In genomic region chr3:196179380-196180308, GRCh38 we compare ENCODE assay signal across 9 cellular contexts. TPM values are rescaled to one million over a fixed set of nuclear protein-coding genes. Genes with fewer than 3 reads are reported as not detected.
A peak's percentile ranks its signal among the peaks of the same experiment; 100 is the strongest.
DNase-seq lines count a peak whose midpoint lies in the region; ATAC-seq and TF ChIP-seq lines count a peak whose summit lies in the region.
"Had no signal": no experiment of that assay in that cellular context is flagged by ENCODE, and none has a peak within 500 bp of the region (broad histone marks: within the 10 kb centered on the region; RNA-seq: fewer than 3 reads in every experiment).

No MANE protein-coding gene starts in this region.

- H3K4me3 ChIP-seq in heart right ventricle = peak overlapping the region in 1 of 10 donors; percentile 28
- no peak overlapping the region for H3K4me3 ChIP-seq in left ventricle myocardium inferior
- H3K4me3 ChIP-seq in foreskin fibroblast (ENCODE audit: low read depth in 1 of 2, low read length in 2 of 2) = no peak overlapping the region
- H3K4me3 ChIP-seq in skin epidermis = peak overlapping the region in 3 of 7 experiments; percentile 3 to 19 (median 7)

- intact Hi-C loops in heart right ventricle (cut with DNase I) (no loop called here), left ventricle myocardium inferior (cut with micrococcal nuclease) (no loop called here)

- ATAC-seq in heart right ventricle = peak; percentile 16 to 83 (median 48)
- peak; percentile 58 for ATAC-seq in HG03103 (IDR thresholded peaks at IDR 0.05; ENCODE audit: low read depth, unreplicated experiment)

- TF ChIP-seq CTCF in heart right ventricle (IDR thresholded peaks at IDR 0.05) = no peak
- no peak for TF ChIP-seq CTCF in left ventricle myocardium inferior (IDR thresholded peaks at IDR 0.05; ENCODE audit: borderline replicate concordance)
- no peak for TF ChIP-seq CTCF in foreskin fibroblast (IDR thresholded peaks at IDR 0.05; ENCODE audit: low read depth, low read length)

- H3K27me3 ChIP-seq in heart right ventricle = no peaks in the 10 kb centered on the region
- H3K27me3 ChIP-seq in left ventricle myocardium inferior (ENCODE audit: low read depth) = peaks cover 9% of the 10 kb centered on the region

- H3K36me3 ChIP-seq in heart right ventricle = no peaks in the 10 kb centered on the region
- H3K36me3 ChIP-seq in left ventricle myocardium inferior = no peaks in the 10 kb centered on the region

- no peak for DNase-seq in heart right ventricle
- no peak for DNase-seq in left ventricle myocardium inferior
- DNase-seq in NK-92 (lab: John Stamatoyannopoulos, UW; ENCODE audit: unreplicated experiment) = peak; percentile 52
- peak; percentile 65 for DNase-seq in activated T-helper 1 cell treated with Interleukin-2 at 50 U/mL for 16 hours (ENCODE audit: low read depth)
- peak; percentile 58 to 81 for DNase-seq in foreskin fibroblast
- DNase-seq in T1000 (lab: John Stamatoyannopoulos, UW) = no peak

- H3K4me1 ChIP-seq in heart right ventricle (peaks cover 0 to 29% (median 0%) of the 10 kb centered on the region in 9 donors), left ventricle myocardium inferior (no peaks in the 10 kb centered on the region)

- H3K9me3 ChIP-seq in heart right ventricle (no peaks in the 10 kb centered on the region), left ventricle myocardium inferior (replicated peaks) (no peaks in the 10 kb centered on the region)

- 47 to 58% methylated on average over 24 of the region's 24 CpGs for WGBS in heart right ventricle, 2 donors

- H3K27ac ChIP-seq in heart right ventricle (peak overlapping the region in 1 of 10 donors; percentile 84), left ventricle myocardium inferior (replicated peaks) (no peak overlapping the region), skin epidermis (peak overlapping the region in 19 of 21 experiments; percentile 7 to 96 (median 63))

RNA-seq across cellular contexts. Expression of gene ZDHHC19, which starts 31.6 kb away (rescaled TPM):
- 1 to 10 TPM in 1 of 10 donors, under 1 TPM in 1, not detected in 8; 0.77 to 1.3 TPM for total RNA-seq in heart right ventricle
- under 1 TPM in 1 of 2 donors, not detected in 1; 0.19 TPM for polyA plus RNA-seq in heart right ventricle
- not detected for total RNA-seq in left ventricle myocardium inferior
- polyA plus RNA-seq: BJ had no signal

RNA-seq across cellular contexts. Expression of gene SLC51A, which starts 36.7 kb away (rescaled TPM):
- under 1 TPM in 3 of 10 donors, not detected in 7; 0.29 to 0.53 (median 0.52) TPM for total RNA-seq in heart right ventricle
- 1 to 10 TPM in 1 of 2 donors, under 1 TPM in 1; 0.23 to 1.0 TPM for polyA plus RNA-seq in heart right ventricle
- not detected for total RNA-seq in left ventricle myocardium inferior
- polyA plus RNA-seq: BJ had no signal

Comparison
In these comparisons a context has a peak if more than half of its experiments do, and no peak if none do; other contexts are left out.
1. DNase-seq: peak in NK-92 (single experiment), activated T-helper 1 cell treated with Interleukin-2 at 50 U/mL for 16 hours (single experiment) and foreskin fibroblast (2 of 2); none in heart right ventricle (0 of 2), left ventricle myocardium inferior (single experiment) and T1000 (single experiment).